8 cellular contexts compared by ENCODE assay signal in genomic region chr1:243848165-243849088, GRCh38. TPM values are rescaled to one million over a fixed set of nuclear protein-coding genes. Genes with fewer than 3 reads are reported as not detected.
A peak's percentile ranks its signal among the peaks of the same experiment; 100 is the strongest.
DNase-seq lines count a peak whose midpoint lies in the region; ATAC-seq and TF ChIP-seq lines count a peak whose summit lies in the region.

No MANE protein-coding gene starts in this region.

- H3K4me3 ChIP-seq in liver (ENCODE audit: low read depth in 1 of 3, low read length in 3 of 3) (peak overlapping the region in 1 of 3 donors; percentile 84), thyroid gland (replicated peaks in 1 of 3) (peak overlapping the region; percentile 65 to 99 (median 95))

- ATAC-seq in activated naive CD8-positive, alpha-beta T cell treated with anti-CD3 and anti-CD28 coated beads, Interleukin-2, amount 50 U/mL, for 24 hours = no peak
- ATAC-seq in esophagus mucosa (no peak), HG03520 (IDR thresholded peaks at IDR 0.05; ENCODE audit: unreplicated experiment) (no peak), GM18498 (IDR thresholded peaks at IDR 0.05; ENCODE audit: unreplicated experiment) (no peak)

- intact Hi-C loops in thyroid gland (cut with DNase I) = no loop called here

- H3K4me3 Mint-ChIP-seq in activated T-cell treated with anti-CD3 and anti-CD28 coated beads, Interleukin-2, amount 50 U/mL, for 24 hours = peak overlapping the region; percentile 91
- peak overlapping the region; percentile 91 for H3K4me3 Mint-ChIP-seq in activated naive CD8-positive, alpha-beta T cell treated with anti-CD3 and anti-CD28 coated beads, Interleukin-2, amount 50 U/mL, for 24 hours

- H3K4me1 ChIP-seq in liver (ENCODE audit: control insufficient read depth in 4 of 4, insufficient read depth in 4 of 4, low read length in 3 of 4) (peaks cover 2 to 11% (median 5%) of the 10 kb centered on the region in 4 donors), thyroid gland (peaks cover 6% of the 10 kb centered on the region in 2 donors)

- peak overlapping the region; percentile 95 for H3K27ac Mint-ChIP-seq in activated T-cell treated with anti-CD3 and anti-CD28 coated beads, Interleukin-2, amount 50 U/mL, for 24 hours
- H3K27ac Mint-ChIP-seq in activated naive CD8-positive, alpha-beta T cell treated with anti-CD3 and anti-CD28 coated beads, Interleukin-2, amount 50 U/mL, for 24 hours = peak overlapping the region; percentile 93

- H3K27me3 ChIP-seq in liver (ENCODE audit: control insufficient read depth in 4 of 4, insufficient read depth in 4 of 4, low read length in 3 of 4) (peaks cover 0 to 11% (median 6%) of the 10 kb centered on the region in 4 donors), thyroid gland (no peaks in the 10 kb centered on the region)

- H3K9me3 ChIP-seq in liver (ENCODE audit: control insufficient read depth in 4 of 4, low read length in 3 of 4) (peaks cover 0 to 3% (median 0%) of the 10 kb centered on the region in 4 donors), thyroid gland (no peaks in the 10 kb centered on the region)

- WGBS in liver = 41% methylated on average over 8 of the region's 8 CpGs
- WGBS in thyroid gland, 2 donors = 53 to 56% methylated on average over 8 of the region's 8 CpGs

- no peak for TF ChIP-seq CTCF in liver (IDR thresholded peaks at IDR 0.05; ENCODE audit: low read depth, low read length, missing input control)
- no peak for TF ChIP-seq CTCF in thyroid gland (IDR thresholded peaks at IDR 0.05)

- H3K9me3 Mint-ChIP-seq in activated T-cell treated with anti-CD3 and anti-CD28 coated beads, Interleukin-2, amount 50 U/mL, for 24 hours = no peaks in the 10 kb centered on the region
- H3K9me3 Mint-ChIP-seq in activated naive CD8-positive, alpha-beta T cell treated with anti-CD3 and anti-CD28 coated beads, Interleukin-2, amount 50 U/mL, for 24 hours = no peaks in the 10 kb centered on the region

- H3K36me3 ChIP-seq in liver (ENCODE audit: control insufficient read depth in 4 of 4, insufficient read depth in 3 of 4, low read depth in 1 of 4, low read length in 3 of 4) (no peaks in the 10 kb centered on the region), thyroid gland (no peaks in the 10 kb centered on the region)

- TF ChIP-seq RAD21 in liver (IDR thresholded peaks at IDR 0.05) = no peak

- peaks cover 58% of the 10 kb centered on the region for H3K4me1 Mint-ChIP-seq in activated T-cell treated with anti-CD3 and anti-CD28 coated beads, Interleukin-2, amount 50 U/mL, for 24 hours (ENCODE audit: low read depth)
- peaks cover 48% of the 10 kb centered on the region for H3K4me1 Mint-ChIP-seq in activated naive CD8-positive, alpha-beta T cell treated with anti-CD3 and anti-CD28 coated beads, Interleukin-2, amount 50 U/mL, for 24 hours

- H3K27ac ChIP-seq in liver (ENCODE audit: low read depth in 1 of 2, low read length in 2 of 2) (peak overlapping the region; percentile 81 to 82), thyroid gland (peak overlapping the region; percentile 97 to 99 (median 98))

- no peak for TF ChIP-seq POLR2A in thyroid gland (IDR thresholded peaks at IDR 0.05)

- H3K27me3 Mint-ChIP-seq in activated T-cell treated with anti-CD3 and anti-CD28 coated beads, Interleukin-2, amount 50 U/mL, for 24 hours = no peaks in the 10 kb centered on the region
- H3K27me3 Mint-ChIP-seq in activated naive CD8-positive, alpha-beta T cell treated with anti-CD3 and anti-CD28 coated beads, Interleukin-2, amount 50 U/mL, for 24 hours = no peaks in the 10 kb centered on the region

- no peak for DNase-seq in activated T-cell treated with anti-CD3 and anti-CD28 coated beads, Interleukin-2, amount 50 U/mL, for 24 hours
- DNase-seq in activated T-cell treated with anti-CD3 and anti-CD28 coated beads for 4 hours (no peak), thyroid gland (no peak)
- DNase-seq in activated naive CD8-positive, alpha-beta T cell treated with anti-CD3 and anti-CD28 coated beads, Interleukin-2, amount 50 U/mL, for 24 hours = no peak

- H3K36me3 Mint-ChIP-seq in activated T-cell treated with anti-CD3 and anti-CD28 coated beads, Interleukin-2, amount 50 U/mL, for 24 hours (ENCODE audit: low read depth) = peaks cover 4% of the 10 kb centered on the region
- no peaks in the 10 kb centered on the region for H3K36me3 Mint-ChIP-seq in activated naive CD8-positive, alpha-beta T cell treated with anti-CD3 and anti-CD28 coated beads, Interleukin-2, amount 50 U/mL, for 24 hours (ENCODE audit: low read depth)

- no peak overlapping the region for H3K9ac ChIP-seq in liver (ENCODE audit: low read depth in 1 of 2, low read length in 2 of 2)

TF ChIP-seq in liver, 16 proteins besides CTCF, POLR2A, EP300 and RAD21:
- no peak for TF ChIP-seq SP1 (IDR thresholded peaks at IDR 0.05)
- no peak for TF ChIP-seq FOXA1 (IDR thresholded peaks at IDR 0.05)
- no peak for TF ChIP-seq YY1 (IDR thresholded peaks at IDR 0.05)
- no peak for TF ChIP-seq TAF1 (conservative IDR thresholded peaks at IDR 0.05)
- TF ChIP-seq NR2F2 (IDR thresholded peaks at IDR 0.05) = no peak

RNA-seq across cellular contexts. Expression of gene AKT3, which starts 1.6 kb away (rescaled TPM):
- total RNA-seq in liver (1 to 10 TPM; 3.2 to 7.6 TPM), thyroid gland (10 to 100 TPM; 51.7 to 84.1 (median 71.1) TPM), esophagus mucosa (4.1 TPM)
- 1 to 10 TPM; 1.7 to 2.4 TPM for polyA plus RNA-seq in liver

Comparison
In these comparisons a context has a peak if more than half of its experiments do, and no peak if none do; other contexts are left out.
1. RNA of gene AKT3, which starts 1.6 kb away (total RNA-seq): 51.7 to 84.1 TPM in thyroid gland; 3.2 to 7.6 TPM in liver and 4.1 TPM in esophagus mucosa (single experiment); every median in the first group is over 4 times any median in the second.